19 cellular contexts compared by ENCODE assay signal in genomic region chr6:127340171-127340570, GRCh38. TPM values are rescaled to one million over a fixed set of nuclear protein-coding genes. Genes with fewer than 3 reads are reported as not detected.
DNase-seq lines count a peak whose midpoint lies in the region; ATAC-seq and TF ChIP-seq lines count a peak whose summit lies in the region.
"Had no signal": no experiment of that assay in that cellular context is flagged by ENCODE, and none has a peak within 500 bp of the region (broad histone marks: within the 10 kb centered on the region; RNA-seq: fewer than 3 reads in every experiment).

No MANE protein-coding gene starts in this region.

- no peaks in the 10 kb centered on the region for H3K27me3 Mint-ChIP-seq in activated naive CD8-positive, alpha-beta T cell
- H3K27me3 Mint-ChIP-seq in activated naive CD8-positive, alpha-beta T cell treated with anti-CD3 and anti-CD28 coated beads for 36 hours, result no peaks in the 10 kb centered on the region
- H3K27me3 Mint-ChIP-seq in IgD-negative memory B cell, result no peaks in the 10 kb centered on the region
- H3K27me3 Mint-ChIP-seq in endothelial cell (ENCODE audit: unreplicated experiment), result peaks cover 6% of the 10 kb centered on the region
- no peaks in the 10 kb centered on the region for H3K27me3 Mint-ChIP-seq in stimulated activated naive B cell treated with anti-CD40 and anti-IgM and Interleukin-4, amounts not matched to agents 10 μg/mL and 1 μg/mL and 100 μg/mL, for 72 hours
- no peaks in the 10 kb centered on the region for H3K27me3 Mint-ChIP-seq in chondrocyte (ENCODE audit: low read depth)
- H3K27me3 Mint-ChIP-seq: brain had no signal

- ATAC-seq in stimulated activated naive B cell treated with anti-CD40 and anti-IgM and Interleukin-4, amounts not matched to agents 10 μg/mL and 1 μg/mL and 100 μg/mL, for 72 hours (replicated peaks), result no peak
- ATAC-seq: left colon had no signal

- H3K36me3 Mint-ChIP-seq in activated naive CD8-positive, alpha-beta T cell, result peaks cover 4% of the 10 kb centered on the region
- peaks cover 20% of the 10 kb centered on the region for H3K36me3 Mint-ChIP-seq in activated naive CD8-positive, alpha-beta T cell treated with anti-CD3 and anti-CD28 coated beads for 36 hours
- H3K36me3 Mint-ChIP-seq in IgD-negative memory B cell (no peaks in the 10 kb centered on the region), endothelial cell (ENCODE audit: low read depth, unreplicated experiment) (no peaks in the 10 kb centered on the region), chondrocyte (ENCODE audit: low read depth) (no peaks in the 10 kb centered on the region)
- peaks cover 7 to 18% of the 10 kb centered on the region in 2 donors for H3K36me3 Mint-ChIP-seq in stimulated activated naive B cell treated with anti-CD40 and anti-IgM and Interleukin-4, amounts not matched to agents 10 μg/mL and 1 μg/mL and 100 μg/mL, for 72 hours
- H3K36me3 Mint-ChIP-seq: mesothelial cell of epicardium had no signal

- TF ChIP-seq CTCF in endothelial cell (IDR thresholded peaks at IDR 0.05; ENCODE audit: unreplicated experiment) (no peak), chondrocyte (IDR thresholded peaks at IDR 0.05) (no peak)

- no peak overlapping the region for H3K27ac Mint-ChIP-seq in activated naive CD8-positive, alpha-beta T cell
- H3K27ac Mint-ChIP-seq in activated naive CD8-positive, alpha-beta T cell treated with anti-CD3 and anti-CD28 coated beads for 36 hours, result no peak overlapping the region
- H3K27ac Mint-ChIP-seq in IgD-negative memory B cell, result peak overlapping the region; percentile 5 to 92 (median 48)
- H3K27ac Mint-ChIP-seq in endothelial cell (ENCODE audit: unreplicated experiment), result peak overlapping the region; percentile 84
- H3K27ac Mint-ChIP-seq in stimulated activated naive B cell treated with anti-CD40 and anti-IgM and Interleukin-4, amounts not matched to agents 10 μg/mL and 1 μg/mL and 100 μg/mL, for 72 hours, result peak overlapping the region; percentile 74
- no peak overlapping the region for H3K27ac Mint-ChIP-seq in chondrocyte (ENCODE audit: unreplicated experiment)
- H3K27ac Mint-ChIP-seq: neural progenitor cell had no signal

- peak overlapping the region; percentile 60 for H3K4me3 Mint-ChIP-seq in activated naive CD8-positive, alpha-beta T cell
- no peak overlapping the region for H3K4me3 Mint-ChIP-seq in activated naive CD8-positive, alpha-beta T cell treated with anti-CD3 and anti-CD28 coated beads for 36 hours
- H3K4me3 Mint-ChIP-seq in IgD-negative memory B cell, result no peak overlapping the region
- H3K4me3 Mint-ChIP-seq in endothelial cell (ENCODE audit: unreplicated experiment), result no peak overlapping the region
- no peak overlapping the region for H3K4me3 Mint-ChIP-seq in stimulated activated naive B cell treated with anti-CD40 and anti-IgM and Interleukin-4, amounts not matched to agents 10 μg/mL and 1 μg/mL and 100 μg/mL, for 72 hours
- no peak overlapping the region for H3K4me3 Mint-ChIP-seq in chondrocyte (ENCODE audit: unreplicated experiment)
- H3K4me3 Mint-ChIP-seq: mesothelial cell of epicardium had no signal

- DNase-seq in activated naive CD8-positive, alpha-beta T cell treated with anti-CD3 and anti-CD28 coated beads for 36 hours, result no peak
- DNase-seq in endothelial cell (ENCODE audit: low spot score) (no peak), AG08395 (ENCODE audit: low spot score) (no peak), chondrocyte (ENCODE audit: low spot score) (no peak)
- DNase-seq in stimulated activated naive B cell treated with anti-CD40 and anti-IgM and Interleukin-4, amounts not matched to agents 10 μg/mL and 1 μg/mL and 100 μg/mL, for 72 hours, result no peak
- DNase-seq in NK-92 treated with Interleukin-12 subunit alpha and Interleukin-12 subunit beta, amount 100 ng/mL, for 24 hours (lab: John Stamatoyannopoulos, UW), result no peak
- DNase-seq: 8988T, colonic mucosa, DMS 273 treated with DMSO at 0.1 percent for 48 hours, left colon, NCI-H1417 treated with DMSO at 0.1 percent for 48 hours, NCI-H510A, small intestine, SW 1271 had no signal

- H3K4me1 Mint-ChIP-seq in activated naive CD8-positive, alpha-beta T cell (ENCODE audit: low read depth), result peaks cover 40% of the 10 kb centered on the region
- peaks cover 34% of the 10 kb centered on the region for H3K4me1 Mint-ChIP-seq in activated naive CD8-positive, alpha-beta T cell treated with anti-CD3 and anti-CD28 coated beads for 36 hours
- H3K4me1 Mint-ChIP-seq in IgD-negative memory B cell (peaks cover 5 to 29% (median 14%) of the 10 kb centered on the region in 3 donors), endothelial cell (ENCODE audit: unreplicated experiment) (peaks cover 46% of the 10 kb centered on the region), chondrocyte (ENCODE audit: low read depth) (peaks cover 12% of the 10 kb centered on the region)
- peaks cover 14 to 27% of the 10 kb centered on the region in 2 donors for H3K4me1 Mint-ChIP-seq in stimulated activated naive B cell treated with anti-CD40 and anti-IgM and Interleukin-4, amounts not matched to agents 10 μg/mL and 1 μg/mL and 100 μg/mL, for 72 hours

- H3K9me3 Mint-ChIP-seq in activated naive CD8-positive, alpha-beta T cell (ENCODE audit: low read depth), result no peaks in the 10 kb centered on the region
- H3K9me3 Mint-ChIP-seq in activated naive CD8-positive, alpha-beta T cell treated with anti-CD3 and anti-CD28 coated beads for 36 hours, result no peaks in the 10 kb centered on the region
- H3K9me3 Mint-ChIP-seq in IgD-negative memory B cell (no peaks in the 10 kb centered on the region), endothelial cell (ENCODE audit: unreplicated experiment) (no peaks in the 10 kb centered on the region), chondrocyte (ENCODE audit: low read depth) (no peaks in the 10 kb centered on the region)
- no peaks in the 10 kb centered on the region for H3K9me3 Mint-ChIP-seq in stimulated activated naive B cell treated with anti-CD40 and anti-IgM and Interleukin-4, amounts not matched to agents 10 μg/mL and 1 μg/mL and 100 μg/mL, for 72 hours
- H3K9me3 Mint-ChIP-seq: brain, mesothelial cell of epicardium, neural progenitor cell had no signal

RNA-seq across cellular contexts. Expression of gene ECHDC1, which starts 3.2 kb away (rescaled TPM):
- 10 to 100 TPM; 61.7 to 64.1 TPM for total RNA-seq in activated naive CD8-positive, alpha-beta T cell treated with anti-CD3 and anti-CD28 coated beads for 36 hours
- polyA plus RNA-seq in IgD-negative memory B cell, result 77.5 TPM
- total RNA-seq in endothelial cell (ENCODE audit: unreplicated experiment) (84.1 TPM), chondrocyte (35.7 to 47.4 TPM (median 40.4 TPM) in 3 replicates)

Comparison
In these comparisons a context has a peak if more than half of its experiments do, and no peak if none do; other contexts are left out.
1. H3K27ac Mint-ChIP-seq: peak in IgD-negative memory B cell (3 of 3), endothelial cell (single experiment) and stimulated activated naive B cell treated with anti-CD40 and anti-IgM and Interleukin-4, amounts not matched to agents 10 μg/mL and 1 μg/mL and 100 μg/mL, for 72 hours (single experiment); none in activated naive CD8-positive, alpha-beta T cell (single experiment), activated naive CD8-positive, alpha-beta T cell treated with anti-CD3 and anti-CD28 coated beads for 36 hours (single experiment) and chondrocyte (single experiment).